Comparison of ENCODE assay signal across 25 cellular contexts in genomic region chr12:47249082-47249481, GRCh38.
DNase-seq lines count a peak whose midpoint lies in the region; ATAC-seq, FAIRE-seq and TF ChIP-seq lines count a peak whose summit lies in the region.
"Had no signal": no experiment of that assay in that cellular context is flagged by ENCODE, and none has a peak within 500 bp of the region (broad histone marks: within the 10 kb centered on the region; RNA-seq: fewer than 3 reads in every experiment).

No MANE protein-coding gene starts in this region.

- H3K4me1 ChIP-seq in GM23338 (ENCODE audit: insufficient read depth) (no peaks in the 10 kb centered on the region), Karpas-422 (ENCODE audit: low read length) (peaks cover 20% of the 10 kb centered on the region), keratinocyte (ENCODE audit: control insufficient read depth, extremely low read depth, insufficient read depth, low read length) (peaks cover 16% of the 10 kb centered on the region)
- H3K4me1 ChIP-seq: heart left ventricle had no signal

- H3K9me3 ChIP-seq in Karpas-422 (ENCODE audit: low read length) (no peaks in the 10 kb centered on the region), keratinocyte (ENCODE audit: control insufficient read depth, low read depth, low read length) (no peaks in the 10 kb centered on the region)
- H3K9me3 ChIP-seq: neutrophil, prostate gland had no signal

- H3K9me2 ChIP-seq in GM23338 (ENCODE audit: insufficient read depth) (no peaks in the 10 kb centered on the region), Karpas-422 (replicated peaks; ENCODE audit: insufficient read depth, low read length) (no peaks in the 10 kb centered on the region)

- H3K27me3 Mint-ChIP-seq in GM23338 (ENCODE audit: insufficient read depth, low read depth, poor library complexity), result peaks cover 8% of the 10 kb centered on the region
- H3K27me3 Mint-ChIP-seq in WTC11 (ENCODE audit: low read depth), result peaks cover 3% of the 10 kb centered on the region; the same call in 1 of the 2 replicates
- H3K27me3 Mint-ChIP-seq: activated naive CD4-positive, alpha-beta T cell treated with anti-CD3 and anti-CD28 coated beads, Interleukin-2, amount 50 U/mL, for 24 hours; CD4-positive, alpha-beta T cell; type B pancreatic cell had no signal

- H3K27me3 ChIP-seq in GM23338 (ENCODE audit: insufficient read depth) (no peaks in the 10 kb centered on the region), Karpas-422 (ENCODE audit: low read length) (no peaks in the 10 kb centered on the region), keratinocyte (ENCODE audit: control insufficient read depth, extremely low read depth, insufficient read depth, low read length) (no peaks in the 10 kb centered on the region)
- H3K27me3 ChIP-seq: heart left ventricle, neutrophil had no signal

- no peak overlapping the region for H3K4me3 Mint-ChIP-seq in GM23338
- H3K4me3 Mint-ChIP-seq in WTC11, result no peak overlapping the region
- H3K4me3 Mint-ChIP-seq: activated naive CD4-positive, alpha-beta T cell treated with anti-CD3 and anti-CD28 coated beads, Interleukin-2, amount 50 U/mL, for 24 hours; activated T-helper 1 cell treated with anti-CD3 and anti-CD28 coated beads, Interleukin-12 subunit alpha, Interleukin-12 subunit beta, Interleukin-2, Interleukin-4 antibody, amounts not matched to agents 30 ng/mL and 10 ng/mL and 1 ng/mL, durations not matched to agents 14 hours and 24 hours and 36 hours; CD4-positive, alpha-beta T cell; type B pancreatic cell had no signal

- peak overlapping the region; percentile 61; the same call in 1 of the 2 replicates for H3K27ac Mint-ChIP-seq in GM23338
- peak overlapping the region; percentile 51; the same call in 1 of the 2 replicates for H3K27ac Mint-ChIP-seq in WTC11
- H3K27ac Mint-ChIP-seq: activated naive CD4-positive, alpha-beta T cell treated with anti-CD3 and anti-CD28 coated beads, Interleukin-2, amount 50 U/mL, for 24 hours; activated T-helper 1 cell treated with anti-CD3 and anti-CD28 coated beads, Interleukin-12 subunit alpha, Interleukin-12 subunit beta, Interleukin-2, Interleukin-4 antibody, amounts not matched to agents 30 ng/mL and 10 ng/mL and 1 ng/mL, durations not matched to agents 14 hours and 24 hours and 36 hours; CD4-positive, alpha-beta T cell; type B pancreatic cell had no signal

- no peaks in the 10 kb centered on the region for H3K79me2 ChIP-seq in GM23338 (replicated peaks; ENCODE audit: insufficient read depth)
- H3K79me2 ChIP-seq in Karpas-422 (ENCODE audit: low read length), result no peaks in the 10 kb centered on the region
- no peaks in the 10 kb centered on the region for H3K79me2 ChIP-seq in keratinocyte (ENCODE audit: control insufficient read depth, insufficient read depth, low read length)

- peak overlapping the region; percentile 85 for H2AFZ ChIP-seq in GM23338
- no peak overlapping the region for H2AFZ ChIP-seq in Karpas-422 (ENCODE audit: low read length)
- no peak overlapping the region for H2AFZ ChIP-seq in keratinocyte (ENCODE audit: control insufficient read depth, low read length)

- no peak for TF ChIP-seq CTCF in GM23338 (conservative IDR thresholded peaks at IDR 0.05; ENCODE audit: low read depth in 2 of 2)
- TF ChIP-seq CTCF in WTC11 (IDR thresholded peaks at IDR 0.05), result no peak
- TF ChIP-seq CTCF in keratinocyte (optimal IDR thresholded peaks at IDR 0.05 in 1 of 3, IDR thresholded peaks at IDR 0.05 in 1 of 3, conservative IDR thresholded peaks at IDR 0.05 in 1 of 3; ENCODE audit: extremely low read depth in 1 of 3, insufficient read depth in 2 of 3, low read length in 3 of 3), result no peak

- H3K4me3 ChIP-seq in GM23338 (no peak overlapping the region), Karpas-422 (ENCODE audit: low read length) (no peak overlapping the region), keratinocyte (ENCODE audit: control insufficient read depth in 2 of 3, extremely low read depth in 1 of 3, insufficient read depth in 2 of 3, low read depth in 1 of 3, low read length in 3 of 3) (peak overlapping the region in 1 of 3 experiments; percentile 19)
- H3K4me3 ChIP-seq: heart left ventricle, prostate gland had no signal

- ATAC-seq in GM23338 (no peak), WTC11 (no peak), HG03139 (IDR thresholded peaks at IDR 0.05; ENCODE audit: unreplicated experiment) (no peak)
- ATAC-seq: heart left ventricle, HepG2 had no signal

- peaks cover 27% of the 10 kb centered on the region for H3K36me3 Mint-ChIP-seq in GM23338 (ENCODE audit: low read depth)
- H3K36me3 Mint-ChIP-seq in WTC11, result peaks cover 16% of the 10 kb centered on the region
- H3K36me3 Mint-ChIP-seq: type B pancreatic cell had no signal

- peaks cover 25% of the 10 kb centered on the region for H3K9me3 Mint-ChIP-seq in GM23338
- peaks cover 22% of the 10 kb centered on the region for H3K9me3 Mint-ChIP-seq in WTC11

- dilution Hi-C loops in keratinocyte (cut with MboI; ENCODE audit: extremely low pct_ligation_motif_present, low sequenced_read_pairs), result no loop called here

- DNase-seq in GM23338 (ENCODE audit: low spot score) (no peak), Karpas-422 (no peak), WTC11 (ENCODE audit: low spot score) (no peak), keratinocyte (ENCODE audit: low read depth, low spot score) (no peak), NCI-H1417 (lab: John Stamatoyannopoulos, UW) (no peak), NCI-H146 (lab: John Stamatoyannopoulos, UW) (no peak)
- DNase-seq: activated CD4-positive, alpha-beta T cell treated with anti-CD3 and anti-CD28 coated beads, Interleukin-2, amount 50 U/mL, for 1 hour; aorta; caudate nucleus; CD4-positive, alpha-beta T cell; DMS153; GF-D8; H7; heart left ventricle; NCI-H1105 treated with DMSO at 0.1 percent for 48 hours; NCI-H2107; NCI-H524 treated with DMSO at 0.1 percent for 48 hours had no signal

- POLR2A ChIA-PET in WTC11 (lab: Charles Lee), result interaction anchor here (0.6 kb wide), 1 partner anchor 20 kb away, joined by 3 read pairs; no protein-coding TSS in a partner anchor

- H3K36me3 ChIP-seq in GM23338 (ENCODE audit: insufficient read depth) (peaks cover 5% of the 10 kb centered on the region; the same call in 1 of the 2 replicates), Karpas-422 (ENCODE audit: insufficient read depth, low read length) (peaks cover 10% of the 10 kb centered on the region; the same call in 1 of the 2 replicates), keratinocyte (ENCODE audit: control insufficient read depth in 2 of 2, extremely low read depth in 1 of 2, insufficient read depth in 2 of 2, low read length in 2 of 2) (no peaks in the 10 kb centered on the region)
- H3K36me3 ChIP-seq: heart left ventricle, neutrophil, prostate gland had no signal

- 0 out of 2 replicates have a peak overlapping the region, but pooled peaks have one; percentile 32 for H3K4me2 ChIP-seq in GM23338
- H3K4me2 ChIP-seq in Karpas-422 (ENCODE audit: low read depth, low read length, poor library complexity, severe bottlenecking), result peak overlapping the region; percentile 10
- H3K4me2 ChIP-seq in keratinocyte (ENCODE audit: control insufficient read depth, extremely low read depth, insufficient read depth, low read depth, low read length), result peak overlapping the region; percentile 30

- H3F3A ChIP-seq in GM23338 (replicated peaks; ENCODE audit: low read depth), result no peaks in the 10 kb centered on the region

- FAIRE-seq in keratinocyte (lab: Jason Lieb, UNC), result peak; percentile 56
- FAIRE-seq: endometrium, HepG2 had no signal

- CTCF ChIA-PET in WTC11 (lab: Charles Lee), result interaction anchor here (0.7 to 0.9 kb wide), 2 partner anchors 8 to 403 kb away, joined by 3 read pairs; no protein-coding TSS in a partner anchor

- H3K4me1 Mint-ChIP-seq in GM23338 (peaks cover 22% of the 10 kb centered on the region), WTC11 (peaks cover 26% of the 10 kb centered on the region)

- no peak overlapping the region for H3K9ac ChIP-seq in Karpas-422 (ENCODE audit: low read length)
- H3K9ac ChIP-seq in keratinocyte (ENCODE audit: control insufficient read depth, extremely low read depth, insufficient read depth, low read length), result peak overlapping the region; percentile 20

- H3K27ac ChIP-seq in GM23338 (ENCODE audit: low read depth), result no peak overlapping the region
- no peak overlapping the region; the same call in 1 of the 2 replicates for H3K27ac ChIP-seq in Karpas-422 (ENCODE audit: low read length)
- H3K27ac ChIP-seq in keratinocyte (ENCODE audit: control insufficient read depth, insufficient read depth, low read length), result peak overlapping the region; percentile 33
- H3K27ac ChIP-seq: heart left ventricle, neutrophil, prostate gland had no signal

- no peaks in the 10 kb centered on the region for H3K9me1 ChIP-seq in keratinocyte (ENCODE audit: control insufficient read depth, extremely low read depth, insufficient read depth, low read length)

- no peaks in the 10 kb centered on the region for H4K20me1 ChIP-seq in GM23338 (replicated peaks; ENCODE audit: insufficient read depth)
- H4K20me1 ChIP-seq in Karpas-422 (ENCODE audit: insufficient read depth, low read depth, low read length), result no peaks in the 10 kb centered on the region
- no peaks in the 10 kb centered on the region for H4K20me1 ChIP-seq in keratinocyte (ENCODE audit: control insufficient read depth, extremely low read depth, insufficient read depth, low read length)

TF ChIP-seq in GM23338, 12 proteins besides CTCF, POLR2A, EP300 and RAD21 (continues in another document):
- TF ChIP-seq ZNF331 (CRISPR knock-in tag; IDR thresholded peaks at IDR 0.05; ENCODE audit: low read depth) (no peak), NANOG (IDR thresholded peaks at IDR 0.05; ENCODE audit: borderline replicate concordance) (no peak)

TF ChIP-seq in WTC11, 78 proteins besides CTCF, POLR2A, EP300 and RAD21:
- TF ChIP-seq E2F5 (CRISPR knock-in tag; IDR thresholded peaks at IDR 0.05) (no peak), ZNF671 (CRISPR knock-in tag; IDR thresholded peaks at IDR 0.05) (no peak)
